24 cellular contexts compared by ENCODE assay signal in genomic region chr5:132235340-132235739, GRCh38. TPM values are rescaled to one million over a fixed set of nuclear protein-coding genes. Genes with fewer than 3 reads are reported as not detected.
"Had no signal": no experiment of that assay in that cellular context is flagged by ENCODE, and none has a peak within 500 bp of the region (broad histone marks: within the 10 kb centered on the region; RNA-seq: fewer than 3 reads in every experiment).

No MANE protein-coding gene starts in this region.

- H3K4me1 ChIP-seq: left ventricle myocardium inferior, sigmoid colon, vagina had no signal

- H3K4me3 ChIP-seq: left ventricle myocardium inferior, lung, mucosa of descending colon, ovary, sigmoid colon, spleen, tibial nerve, upper lobe of left lung, vagina had no signal

- H3K9me3 ChIP-seq: left ventricle myocardium inferior, mucosa of descending colon, ovary, sigmoid colon, spleen, tibial nerve, upper lobe of left lung, vagina had no signal

- H3K36me3 ChIP-seq: left ventricle myocardium inferior, ovary, sigmoid colon, spleen, tibial nerve, upper lobe of left lung, vagina had no signal

- H3K36me3 Mint-ChIP-seq: immature natural killer cell; natural killer cell treated with Interleukin-12 subunit alpha and Interleukin-12 subunit beta and Interleukin-15 and Interleukin-18, amount 100 ng/mL, for 72 hours; stimulated activated memory B cell treated with anti-CD40 and anti-IgM and Interleukin-4, amounts not matched to agents 10 μg/mL and 1 μg/mL and 100 μg/mL, for 72 hours had no signal

- H3K4me3 Mint-ChIP-seq: immature natural killer cell; naive thymus-derived CD4-positive, alpha-beta T cell; natural killer cell treated with Interleukin-12 subunit alpha and Interleukin-12 subunit beta and Interleukin-15 and Interleukin-18, amount 100 ng/mL, for 72 hours; stimulated activated memory B cell treated with anti-CD40 and anti-IgM and Interleukin-4, amounts not matched to agents 10 μg/mL and 1 μg/mL and 100 μg/mL, for 72 hours; stimulated activated naive CD8-positive, alpha-beta T cell treated with anti-CD3 and anti-CD28 coated beads, Interleukin-15, amount 100 ng/mL, for 72 hours had no signal

- H3K27ac ChIP-seq: left ventricle myocardium inferior, ovary, sigmoid colon, spleen, tibial nerve, upper lobe of left lung, vagina had no signal

- H3K27me3 Mint-ChIP-seq: stimulated activated memory B cell treated with anti-CD40 and anti-IgM and Interleukin-4, amounts not matched to agents 10 μg/mL and 1 μg/mL and 100 μg/mL, for 72 hours had no signal

- H3K27me3 ChIP-seq: ovary, sigmoid colon, spleen, tibial nerve, upper lobe of left lung, vagina had no signal

- H3K9me3 Mint-ChIP-seq: immature natural killer cell; natural killer cell treated with Interleukin-12 subunit alpha and Interleukin-12 subunit beta and Interleukin-15 and Interleukin-18, amount 100 ng/mL, for 72 hours; stimulated activated memory B cell treated with anti-CD40 and anti-IgM and Interleukin-4, amounts not matched to agents 10 μg/mL and 1 μg/mL and 100 μg/mL, for 72 hours; stimulated activated naive CD8-positive, alpha-beta T cell treated with anti-CD3 and anti-CD28 coated beads, Interleukin-15, amount 100 ng/mL, for 72 hours had no signal

- DNase-seq: hypothalamus; immature natural killer cell; left ventricle myocardium inferior; mesendoderm; midbrain; mucosa of descending colon; naive thymus-derived CD4-positive, alpha-beta T cell; retina; right cardiac atrium; small intestine; stimulated activated CD4-positive, alpha-beta T cell treated with anti-CD3 and anti-CD28 coated beads, Interleukin-4, amount 100 ng/mL, for 24 hours; stimulated activated naive CD4-positive, alpha-beta T cell treated with Interleukin-2 at 50 U/mL for 16 hours; stimulated activated naive CD8-positive, alpha-beta T cell treated with anti-CD3 and anti-CD28 coated beads, Interleukin-15, amount 100 ng/mL, for 72 hours; substantia nigra had no signal

- H3K27ac Mint-ChIP-seq: immature natural killer cell; naive thymus-derived CD4-positive, alpha-beta T cell; natural killer cell treated with Interleukin-12 subunit alpha and Interleukin-12 subunit beta and Interleukin-15 and Interleukin-18, amount 100 ng/mL, for 72 hours; progenitor cell of endocrine pancreas; stimulated activated memory B cell treated with anti-CD40 and anti-IgM and Interleukin-4, amounts not matched to agents 10 μg/mL and 1 μg/mL and 100 μg/mL, for 72 hours; stimulated activated naive CD8-positive, alpha-beta T cell treated with anti-CD3 and anti-CD28 coated beads, Interleukin-15, amount 100 ng/mL, for 72 hours had no signal

RNA-seq across cellular contexts. Expression of gene PDLIM4, which starts 22.2 kb away (rescaled TPM):
- total RNA-seq: natural killer cell treated with Interleukin-12 subunit alpha and Interleukin-12 subunit beta and Interleukin-15 and Interleukin-18, amount 100 ng/mL, for 72 hours had no signal
